ENCODE assay signal across 25 cellular contexts in genomic region chr3:62888180-62888579, GRCh38. TPM values are rescaled to one million over a fixed set of nuclear protein-coding genes. Genes with fewer than 3 reads are reported as not detected.
DNase-seq lines count a peak whose midpoint lies in the region; ATAC-seq and TF ChIP-seq lines count a peak whose summit lies in the region.
"Had no signal": no experiment of that assay in that cellular context is flagged by ENCODE, and none has a peak within 500 bp of the region (broad histone marks: within the 10 kb centered on the region; RNA-seq: fewer than 3 reads in every experiment).

No MANE protein-coding gene starts in this region.

- H3K27ac ChIP-seq in foreskin keratinocyte (no peak overlapping the region), parathyroid adenoma (no peak overlapping the region), brain microvascular endothelial cell (no peak overlapping the region)
- H3K27ac ChIP-seq: C4-2B, esophagus muscularis mucosa, gastroesophageal sphincter, prostate gland, thyroid gland had no signal

- TF ChIP-seq CTCF in foreskin keratinocyte (conservative IDR thresholded peaks at IDR 0.05), result no peak
- no peak for TF ChIP-seq CTCF in parathyroid adenoma (IDR thresholded peaks at IDR 0.05)
- TF ChIP-seq CTCF in brain microvascular endothelial cell (IDR thresholded peaks at IDR 0.05; ENCODE audit: low read depth, low read length, missing control alignments), result no peak

- no peak overlapping the region for H3K4me2 ChIP-seq in parathyroid adenoma (ENCODE audit: low read length)

- no peaks in the 10 kb centered on the region for H3K79me2 ChIP-seq in parathyroid adenoma

- no peaks in the 10 kb centered on the region for H3K9me3 ChIP-seq in parathyroid adenoma (ENCODE audit: control insufficient read depth, low read length)
- H3K9me3 ChIP-seq: esophagus muscularis mucosa, gastroesophageal sphincter, HAP-1, prostate gland, thyroid gland had no signal

- DNase-seq in NCI-H82 (lab: John Stamatoyannopoulos, UW) (peak; percentile 64), NCI-H82 treated with DMSO at 0.1 percent for 48 hours (lab: John Stamatoyannopoulos, UW; ENCODE audit: unreplicated experiment) (no peak), NCI-H510A (lab: John Stamatoyannopoulos, UW) (peak; percentile 14), foreskin keratinocyte (no peak), brain microvascular endothelial cell (no peak), NCI-H774 (lab: John Stamatoyannopoulos, UW) (no peak)
- DNase-seq: activated CD4-positive, alpha-beta T cell treated with anti-CD3 and anti-CD28 coated beads, Interleukin-2, amount 10 ng/mL, durations not matched to agents 24 days and 14 days; effector CD8-positive, alpha-beta T cell; Karpas-422; left ventricle myocardium superior; NCI-H1105 treated with DMSO at 0.1 percent for 48 hours; NCI-H446; stimulated activated CD4-positive, alpha-beta T cell treated with anti-CD3 and anti-CD28 coated beads, Interleukin-2, amount 100 ng/mL, for 24 hours; stimulated activated naive CD4-positive, alpha-beta T cell treated with Interleukin-2 at 50 U/mL for 16 hours; SW 1271; thyroid gland had no signal

- H3K36me3 ChIP-seq in parathyroid adenoma (ENCODE audit: control insufficient read depth, insufficient read depth, low read length) (no peaks in the 10 kb centered on the region), brain microvascular endothelial cell (replicated peaks) (no peaks in the 10 kb centered on the region)
- H3K36me3 ChIP-seq: esophagus muscularis mucosa, gastroesophageal sphincter, HAP-1, prostate gland, thyroid gland had no signal

- ATAC-seq in foreskin keratinocyte, result peak; percentile 28
- no peak for ATAC-seq in GM19452 (IDR thresholded peaks at IDR 0.05; ENCODE audit: unreplicated experiment)
- ATAC-seq: activated T-helper 17 cell treated with anti-CD3 and anti-CD28 coated beads, Interleukin-2, amount 50 U/mL, for 72 hours; gastroesophageal sphincter; left ventricle myocardium superior had no signal

- H2AFZ ChIP-seq in parathyroid adenoma, result peak overlapping the region; percentile 63

- no peak overlapping the region for H3K4me3 ChIP-seq in parathyroid adenoma (ENCODE audit: low read depth, low read length)
- no peak overlapping the region for H3K4me3 ChIP-seq in brain microvascular endothelial cell (ENCODE audit: low read depth, low read length)
- H3K4me3 ChIP-seq: esophagus muscularis mucosa, gastroesophageal sphincter, HAP-1, prostate gland, thyroid gland had no signal

- no peak overlapping the region for H3K9ac ChIP-seq in parathyroid adenoma

- in situ Hi-C loops in brain microvascular endothelial cell (cut with HindIII; ENCODE audit: low pct_ligation_motif_present, low sequenced_read_pairs), result no loop called here

- peaks cover 9% of the 10 kb centered on the region for H3K27me3 ChIP-seq in foreskin keratinocyte
- no peaks in the 10 kb centered on the region for H3K27me3 ChIP-seq in parathyroid adenoma (ENCODE audit: control insufficient read depth, insufficient read depth, low read length)
- no peaks in the 10 kb centered on the region for H3K27me3 ChIP-seq in brain microvascular endothelial cell (replicated peaks)
- H3K27me3 ChIP-seq: esophagus muscularis mucosa, gastroesophageal sphincter, thyroid gland had no signal

- H3K4me1 ChIP-seq in foreskin keratinocyte, result no peaks in the 10 kb centered on the region
- H3K4me1 ChIP-seq in parathyroid adenoma, result no peaks in the 10 kb centered on the region
- H3K4me1 ChIP-seq: esophagus muscularis mucosa, gastroesophageal sphincter, prostate gland, thyroid gland had no signal

RNA-seq across cellular contexts. Expression of gene CADPS, which starts 13.0 kb away (rescaled TPM):
- total RNA-seq in foreskin keratinocyte, result 0.11 and 0.41 TPM in 2 replicates
- polyA plus RNA-seq in foreskin keratinocyte, result 0.15 and 0.17 TPM in 2 replicates
- total RNA-seq: activated CD4-positive, alpha-beta T cell treated with anti-CD3 and anti-CD28 coated beads, Interleukin-2, amount 10 ng/mL, durations not matched to agents 24 days and 14 days; activated T-helper 17 cell treated with anti-CD3 and anti-CD28 coated beads, Interleukin-2, amount 50 U/mL, for 72 hours; chondrocyte had no signal

Comparison
In these comparisons a context has a peak if more than half of its experiments do, and no peak if none do; other contexts are left out.
1. DNase-seq: peak in NCI-H82 (single experiment) and NCI-H510A (single experiment); none in NCI-H82 treated with DMSO at 0.1 percent for 48 hours (single experiment), foreskin keratinocyte (0 of 2), brain microvascular endothelial cell (single experiment) and NCI-H774 (single experiment).